In genomic region chr2:149330127-149331022, GRCh38 we compare ENCODE assay signal across 1 cellular context.
TF ChIP-seq lines count a peak whose summit lies in the region.

A gene with protein sequence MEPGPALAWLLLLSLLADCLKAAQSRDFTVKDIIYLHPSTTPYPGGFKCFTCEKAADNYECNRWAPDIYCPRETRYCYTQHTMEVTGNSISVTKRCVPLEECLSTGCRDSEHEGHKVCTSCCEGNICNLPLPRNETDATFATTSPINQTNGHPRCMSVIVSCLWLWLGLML (plus strand): TSS chr2:149330587. CDS start chr2:149437709, 107,122 bp downstream.

TF ChIP-seq in WTC11, 78 proteins besides CTCF, POLR2A, EP300 and RAD21 (continued from another document):
- TF ChIP-seq PRDM15 (CRISPR knock-in tag; IDR thresholded peaks at IDR 0.05) (no peak), ZNF317 (CRISPR knock-in tag; IDR thresholded peaks at IDR 0.05; ENCODE audit: borderline replicate concordance, low read depth) (no peak), MAX (CRISPR knock-in tag; IDR thresholded peaks at IDR 0.05) (0 out of 2 replicates have a peak, but pooled peaks have one; percentile 25), ZNF121 (CRISPR knock-in tag; IDR thresholded peaks at IDR 0.05) (no peak), FOXJ3 (CRISPR knock-in tag; IDR thresholded peaks at IDR 0.05; ENCODE audit: borderline replicate concordance) (no peak), SMAD4 (CRISPR knock-in tag; IDR thresholded peaks at IDR 0.05) (no peak), ETV6 (CRISPR knock-in tag; IDR thresholded peaks at IDR 0.05) (peak; percentile 54; the same call in 1 of the 2 replicates), SOX15 (CRISPR knock-in tag; IDR thresholded peaks at IDR 0.05) (no peak), ZNF396 (CRISPR knock-in tag; IDR thresholded peaks at IDR 0.05; ENCODE audit: borderline replicate concordance) (no peak), GRHL2 (CRISPR knock-in tag; IDR thresholded peaks at IDR 0.05; ENCODE audit: insufficient replicate concordance, severe bottlenecking) (no peak), PRRX2 (CRISPR knock-in tag; IDR thresholded peaks at IDR 0.05) (no peak), NR3C1 (CRISPR knock-in tag; conservative IDR thresholded peaks at IDR 0.05; ENCODE audit: low read depth) (0 out of 2 replicates have a peak, but pooled peaks have one; percentile 43), ZSCAN18 (CRISPR knock-in tag; IDR thresholded peaks at IDR 0.05) (no peak), ZNF423 (CRISPR knock-in tag; IDR thresholded peaks at IDR 0.05) (no peak; the same call in 1 of the 2 replicates), ATF1 (CRISPR knock-in tag; IDR thresholded peaks at IDR 0.05) (no peak)
- TF ChIP-seq, protein P1, sequence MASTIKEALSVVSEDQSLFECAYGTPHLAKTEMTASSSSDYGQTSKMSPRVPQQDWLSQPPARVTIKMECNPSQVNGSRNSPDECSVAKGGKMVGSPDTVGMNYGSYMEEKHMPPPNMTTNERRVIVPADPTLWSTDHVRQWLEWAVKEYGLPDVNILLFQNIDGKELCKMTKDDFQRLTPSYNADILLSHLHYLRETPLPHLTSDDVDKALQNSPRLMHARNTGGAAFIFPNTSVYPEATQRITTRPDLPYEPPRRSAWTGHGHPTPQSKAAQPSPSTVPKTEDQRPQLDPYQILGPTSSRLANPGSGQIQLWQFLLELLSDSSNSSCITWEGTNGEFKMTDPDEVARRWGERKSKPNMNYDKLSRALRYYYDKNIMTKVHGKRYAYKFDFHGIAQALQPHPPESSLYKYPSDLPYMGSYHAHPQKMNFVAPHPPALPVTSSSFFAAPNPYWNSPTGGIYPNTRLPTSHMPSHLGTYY (CRISPR knock-in tag; IDR thresholded peaks at IDR 0.05), result no peak
- TF ChIP-seq, protein P2, sequence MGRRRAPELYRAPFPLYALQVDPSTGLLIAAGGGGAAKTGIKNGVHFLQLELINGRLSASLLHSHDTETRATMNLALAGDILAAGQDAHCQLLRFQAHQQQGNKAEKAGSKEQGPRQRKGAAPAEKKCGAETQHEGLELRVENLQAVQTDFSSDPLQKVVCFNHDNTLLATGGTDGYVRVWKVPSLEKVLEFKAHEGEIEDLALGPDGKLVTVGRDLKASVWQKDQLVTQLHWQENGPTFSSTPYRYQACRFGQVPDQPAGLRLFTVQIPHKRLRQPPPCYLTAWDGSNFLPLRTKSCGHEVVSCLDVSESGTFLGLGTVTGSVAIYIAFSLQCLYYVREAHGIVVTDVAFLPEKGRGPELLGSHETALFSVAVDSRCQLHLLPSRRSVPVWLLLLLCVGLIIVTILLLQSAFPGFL (CRISPR knock-in tag; IDR thresholded peaks at IDR 0.05; ENCODE audit: borderline replicate concordance), result no peak
- TF ChIP-seq, protein P3, sequence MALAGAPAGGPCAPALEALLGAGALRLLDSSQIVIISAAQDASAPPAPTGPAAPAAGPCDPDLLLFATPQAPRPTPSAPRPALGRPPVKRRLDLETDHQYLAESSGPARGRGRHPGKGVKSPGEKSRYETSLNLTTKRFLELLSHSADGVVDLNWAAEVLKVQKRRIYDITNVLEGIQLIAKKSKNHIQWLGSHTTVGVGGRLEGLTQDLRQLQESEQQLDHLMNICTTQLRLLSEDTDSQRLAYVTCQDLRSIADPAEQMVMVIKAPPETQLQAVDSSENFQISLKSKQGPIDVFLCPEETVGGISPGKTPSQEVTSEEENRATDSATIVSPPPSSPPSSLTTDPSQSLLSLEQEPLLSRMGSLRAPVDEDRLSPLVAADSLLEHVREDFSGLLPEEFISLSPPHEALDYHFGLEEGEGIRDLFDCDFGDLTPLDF (CRISPR knock-in tag; IDR thresholded peaks at IDR 0.05), result no peak
- TF ChIP-seq, protein P4, sequence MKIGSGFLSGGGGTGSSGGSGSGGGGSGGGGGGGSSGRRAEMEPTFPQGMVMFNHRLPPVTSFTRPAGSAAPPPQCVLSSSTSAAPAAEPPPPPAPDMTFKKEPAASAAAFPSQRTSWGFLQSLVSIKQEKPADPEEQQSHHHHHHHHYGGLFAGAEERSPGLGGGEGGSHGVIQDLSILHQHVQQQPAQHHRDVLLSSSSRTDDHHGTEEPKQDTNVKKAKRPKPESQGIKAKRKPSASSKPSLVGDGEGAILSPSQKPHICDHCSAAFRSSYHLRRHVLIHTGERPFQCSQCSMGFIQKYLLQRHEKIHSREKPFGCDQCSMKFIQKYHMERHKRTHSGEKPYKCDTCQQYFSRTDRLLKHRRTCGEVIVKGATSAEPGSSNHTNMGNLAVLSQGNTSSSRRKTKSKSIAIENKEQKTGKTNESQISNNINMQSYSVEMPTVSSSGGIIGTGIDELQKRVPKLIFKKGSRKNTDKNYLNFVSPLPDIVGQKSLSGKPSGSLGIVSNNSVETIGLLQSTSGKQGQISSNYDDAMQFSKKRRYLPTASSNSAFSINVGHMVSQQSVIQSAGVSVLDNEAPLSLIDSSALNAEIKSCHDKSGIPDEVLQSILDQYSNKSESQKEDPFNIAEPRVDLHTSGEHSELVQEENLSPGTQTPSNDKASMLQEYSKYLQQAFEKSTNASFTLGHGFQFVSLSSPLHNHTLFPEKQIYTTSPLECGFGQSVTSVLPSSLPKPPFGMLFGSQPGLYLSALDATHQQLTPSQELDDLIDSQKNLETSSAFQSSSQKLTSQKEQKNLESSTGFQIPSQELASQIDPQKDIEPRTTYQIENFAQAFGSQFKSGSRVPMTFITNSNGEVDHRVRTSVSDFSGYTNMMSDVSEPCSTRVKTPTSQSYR (CRISPR knock-in tag; IDR thresholded peaks at IDR 0.05), result no peak
